ENCODE assay signal across 14 cellular contexts in genomic region chr2:198873771-198874501, GRCh38.
A peak's percentile ranks its signal among the peaks of the same experiment; 100 is the strongest.
DNase-seq lines count a peak whose midpoint lies in the region; ATAC-seq and TF ChIP-seq lines count a peak whose summit lies in the region.
"Had no signal": no experiment of that assay in that cellular context is flagged by ENCODE, and none has a peak within 500 bp of the region (broad histone marks: within the 10 kb centered on the region; RNA-seq: fewer than 3 reads in every experiment).

No MANE protein-coding gene starts in this region.

- no peaks in the 10 kb centered on the region for H3K9me3 ChIP-seq in RWPE2 (ENCODE audit: severe bottlenecking)
- H3K9me3 ChIP-seq: Peyer's patch had no signal

- peaks cover 3% of the 10 kb centered on the region for H3K4me1 ChIP-seq in RWPE2 (ENCODE audit: insufficient read depth, poor library complexity, severe bottlenecking)
- H3K4me1 ChIP-seq: BLaER1, Peyer's patch had no signal

- no peak overlapping the region for H3K4me3 ChIP-seq in RWPE2 (ENCODE audit: severe bottlenecking)
- H3K4me3 ChIP-seq: BLaER1, Peyer's patch had no signal

- peak; percentile 40 for DNase-seq in Daoy (ENCODE audit: low read depth)
- no peak for DNase-seq in RWPE2 (ENCODE audit: low spot score)
- DNase-seq in kidney glomerular epithelial cell (lab: John Stamatoyannopoulos, UW): peak; percentile 24
- no peak for DNase-seq in stimulated activated naive CD4-positive, alpha-beta T cell (lab: John Stamatoyannopoulos, UW)
- no peak for DNase-seq in stimulated activated CD4-positive, alpha-beta T cell treated with anti-CD3 and anti-CD28 coated beads, Interleukin-12 subunit alpha, Interleukin-12 subunit beta, amount 100 ng/mL, for 4 hours
- no peak for DNase-seq in NCI-H226
- DNase-seq: activated CD4-positive, alpha-beta T cell treated with anti-CD3 and anti-CD28 coated beads, Interleukin-2, amount 10 ng/mL, durations not matched to agents 7 days and 5 days; DND-41; effector CD4-positive, alpha-beta T cell; Peyer's patch; stimulated activated CD4-positive, alpha-beta T cell treated with anti-CD3 and anti-CD28 coated beads, Interleukin-1b, Interleukin-23, amount 100 ng/mL, for 48 hours had no signal

- H3K27me3 ChIP-seq in RWPE2 (ENCODE audit: insufficient read depth, poor library complexity, severe bottlenecking): no peaks in the 10 kb centered on the region
- H3K27me3 ChIP-seq: BLaER1 had no signal

- ATAC-seq in HG02588 (IDR thresholded peaks at IDR 0.05; ENCODE audit: unreplicated experiment): peak; percentile 15
- peak; percentile 51; the same call in 1 of the 3 replicates for ATAC-seq in RWPE2 (ENCODE audit: low read depth)
- no peak for ATAC-seq in GM21737 (IDR thresholded peaks at IDR 0.05; ENCODE audit: unreplicated experiment)

- TF ChIP-seq CTCF in RWPE2 (IDR thresholded peaks at IDR 0.05; ENCODE audit: poor library complexity, severe bottlenecking): no peak

- H3K27ac ChIP-seq in RWPE2 (ENCODE audit: poor library complexity, severe bottlenecking): no peak overlapping the region
- H3K27ac ChIP-seq: BLaER1, Peyer's patch had no signal

- no peaks in the 10 kb centered on the region for H3K36me3 ChIP-seq in RWPE2 (ENCODE audit: low read depth)
- H3K36me3 ChIP-seq: BLaER1, Peyer's patch had no signal

Comparison
In these comparisons a context has a peak if more than half of its experiments do, and no peak if none do; other contexts are left out.
1. DNase-seq: peak in Daoy (single experiment) and kidney glomerular epithelial cell (single experiment); none in RWPE2 (single experiment), stimulated activated naive CD4-positive, alpha-beta T cell (0 of 6), stimulated activated CD4-positive, alpha-beta T cell treated with anti-CD3 and anti-CD28 coated beads, Interleukin-12 subunit alpha, Interleukin-12 subunit beta, amount 100 ng/mL, for 4 hours (single experiment) and NCI-H226 (single experiment).